In genomic region chr20:14948416-14948815, GRCh38 we compare ENCODE assay signal across 9 cellular contexts.
DNase-seq lines count a peak whose midpoint lies in the region; ATAC-seq and TF ChIP-seq lines count a peak whose summit lies in the region.
"Had no signal": no experiment of that assay in that cellular context is flagged by ENCODE, and none has a peak within 500 bp of the region (broad histone marks: within the 10 kb centered on the region; RNA-seq: fewer than 3 reads in every experiment).

No MANE protein-coding gene starts in this region.

- intact Hi-C loops in mucosa of descending colon (cut with DNase I, micrococcal nuclease): no loop called here

- H3K27me3 ChIP-seq in GM06990 (replicated peaks; ENCODE audit: control insufficient read depth, insufficient read depth, low read length): no peaks in the 10 kb centered on the region

- TF ChIP-seq CTCF in GM06990 (IDR thresholded peaks at IDR 0.05; ENCODE audit: insufficient read depth, low read length, poor library complexity, severe bottlenecking): peak; percentile 36
- TF ChIP-seq CTCF in mucosa of descending colon (IDR thresholded peaks at IDR 0.05): no peak

- H3K4me3 ChIP-seq in GM06990 (replicated peaks; ENCODE audit: low read depth, low read length) (no peak overlapping the region), mucosa of descending colon (no peak overlapping the region)

- ATAC-seq in mucosa of descending colon: peak; percentile 50

- no peaks in the 10 kb centered on the region for H3K4me1 ChIP-seq in mucosa of descending colon (ENCODE audit: low read depth)

- DNase-seq in GM06990 (ENCODE audit: extremely low read depth, insufficient read length): no peak
- DNase-seq in NCI-H446 treated with DMSO at 0.1 percent for 48 hours (lab: John Stamatoyannopoulos, UW): peak; percentile 14
- DNase-seq in cerebellar cortex (ENCODE audit: low spot score): peak; percentile 42
- no peak for DNase-seq in mucosa of descending colon
- no peak for DNase-seq in stimulated activated CD4-positive, alpha-beta T cell treated with anti-CD3 and anti-CD28 coated beads, Interleukin-15, amount 100 ng/mL, for 24 hours
- no peak for DNase-seq in stimulated activated CD4-positive, alpha-beta T cell treated with anti-CD3 and anti-CD28 coated beads, Interleukin-4, amount 100 ng/mL, for 24 hours
- DNase-seq in activated CD4-positive, CD25-positive, alpha-beta regulatory T cell (lab: John Stamatoyannopoulos, UW): no peak
- DNase-seq in hippocampal formation (lab: John Stamatoyannopoulos, UW): no peak
- DNase-seq: NCI-H1105 had no signal

- no peaks in the 10 kb centered on the region for H3K9me3 ChIP-seq in mucosa of descending colon

- H3K36me3 ChIP-seq in GM06990 (ENCODE audit: control insufficient read depth, insufficient read depth, low read length): no peaks in the 10 kb centered on the region
- no peaks in the 10 kb centered on the region for H3K36me3 ChIP-seq in mucosa of descending colon (ENCODE audit: low read depth)

Comparison
In these comparisons a context has a peak if more than half of its experiments do, and no peak if none do; other contexts are left out.
1. DNase-seq: peak in NCI-H446 treated with DMSO at 0.1 percent for 48 hours (single experiment) and cerebellar cortex (single experiment); none in GM06990 (single experiment), mucosa of descending colon (0 of 3), stimulated activated CD4-positive, alpha-beta T cell treated with anti-CD3 and anti-CD28 coated beads, Interleukin-15, amount 100 ng/mL, for 24 hours (single experiment), stimulated activated CD4-positive, alpha-beta T cell treated with anti-CD3 and anti-CD28 coated beads, Interleukin-4, amount 100 ng/mL, for 24 hours (single experiment), activated CD4-positive, CD25-positive, alpha-beta regulatory T cell (0 of 4) and hippocampal formation (0 of 2).